In genomic region chr10:105185101-105185500, GRCh38 we compare ENCODE assay signal across 16 cellular contexts.
A peak's percentile ranks its signal among the peaks of the same experiment; 100 is the strongest.
DNase-seq lines count a peak whose midpoint lies in the region; ATAC-seq and TF ChIP-seq lines count a peak whose summit lies in the region.
"Had no signal": no experiment of that assay in that cellular context is flagged by ENCODE, and none has a peak within 500 bp of the region (broad histone marks: within the 10 kb centered on the region; RNA-seq: fewer than 3 reads in every experiment).

No MANE protein-coding gene starts in this region.

- no peaks in the 10 kb centered on the region for H3K27me3 Mint-ChIP-seq in CD4-positive, alpha-beta T cell
- H3K27me3 Mint-ChIP-seq: CD4-positive, alpha-beta memory T cell had no signal

- H3K4me3 ChIP-seq in astrocyte of the spinal cord (ENCODE audit: low read depth, low read length) (no peak overlapping the region), fibroblast of the aortic adventitia (ENCODE audit: low read depth, low read length) (no peak overlapping the region)
- H3K4me3 ChIP-seq: GM12878 had no signal

- H3K27ac ChIP-seq in RWPE1 = no peak overlapping the region
- H3K27ac ChIP-seq in CD4-positive, alpha-beta T cell (ENCODE audit: low read depth, low read length) = no peak overlapping the region
- H3K27ac ChIP-seq: C4-2B had no signal

- no peak overlapping the region for H3K4me3 Mint-ChIP-seq in CD4-positive, alpha-beta T cell
- H3K4me3 Mint-ChIP-seq: CD4-positive, alpha-beta memory T cell; H9 had no signal

- no peaks in the 10 kb centered on the region for H3K4me1 Mint-ChIP-seq in CD4-positive, alpha-beta T cell (ENCODE audit: low read depth)
- H3K4me1 Mint-ChIP-seq: CD4-positive, alpha-beta memory T cell had no signal

- intact Hi-C loops in CD4-positive, alpha-beta T cell (cut with DNase I, micrococcal nuclease) = no loop called here

- no peak overlapping the region for H3K27ac Mint-ChIP-seq in CD4-positive, alpha-beta T cell
- H3K27ac Mint-ChIP-seq: CD4-positive, alpha-beta memory T cell; H9 had no signal

- ATAC-seq in CD4-positive, alpha-beta T cell (ENCODE audit: poor library complexity) = no peak
- ATAC-seq in HG03175 (IDR thresholded peaks at IDR 0.05; ENCODE audit: unreplicated experiment) (no peak), GM18858 (IDR thresholded peaks at IDR 0.05; ENCODE audit: unreplicated experiment) (no peak)
- ATAC-seq: GM12878 had no signal

- DNase-seq in RWPE1 (ENCODE audit: low spot score) = peak; percentile 13
- peak; percentile 5 for DNase-seq in astrocyte of the spinal cord (ENCODE audit: low read depth, low spot score)
- DNase-seq in fibroblast of the aortic adventitia (ENCODE audit: low read depth) = peak; percentile 16
- DNase-seq in CD4-positive, alpha-beta T cell = no peak
- DNase-seq in HuH-7 (ENCODE audit: low spot score) = no peak
- DNase-seq: ACHN; BE2C; CD4-positive, alpha-beta memory T cell; DMS53; DND-41; EL; H9 had no signal

- H3K9me3 Mint-ChIP-seq in CD4-positive, alpha-beta T cell = no peaks in the 10 kb centered on the region
- H3K9me3 Mint-ChIP-seq: H9 had no signal

- no peaks in the 10 kb centered on the region for H3K27me3 ChIP-seq in CD4-positive, alpha-beta T cell (ENCODE audit: control insufficient read depth, insufficient read depth, low read length)
- H3K27me3 ChIP-seq: BE2C had no signal

- H3K9me3 ChIP-seq in CD4-positive, alpha-beta T cell (ENCODE audit: control insufficient read depth, low read length) = no peaks in the 10 kb centered on the region
- H3K9me3 ChIP-seq: BE2C had no signal

- in situ Hi-C loops in astrocyte of the spinal cord (cut with HindIII; ENCODE audit: low sequenced_read_pairs) = no loop called here

- H3K36me3 Mint-ChIP-seq in CD4-positive, alpha-beta T cell (ENCODE audit: low read depth) = peaks cover 2% of the 10 kb centered on the region
- H3K36me3 Mint-ChIP-seq: CD4-positive, alpha-beta memory T cell had no signal

- CTCF ChIA-PET in RWPE1 (lab: Yijun Ruan, JAX) = no interaction called here
- CTCF ChIA-PET in CD4-positive, alpha-beta T cell (lab: Charles Lee) = no interaction called here

- POLR2A ChIA-PET in RWPE1 (lab: Yijun Ruan, JAX; ENCODE audit: low non-redundant PET) = no interaction called here
- POLR2A ChIA-PET in CD4-positive, alpha-beta T cell (lab: Charles Lee) = no interaction called here

- no peak for TF ChIP-seq CTCF in RWPE1 (conservative IDR thresholded peaks at IDR 0.05; ENCODE audit: low read depth)
- no peak for TF ChIP-seq CTCF in astrocyte of the spinal cord (IDR thresholded peaks at IDR 0.05; ENCODE audit: low read depth, low read length)
- TF ChIP-seq CTCF in fibroblast of the aortic adventitia (IDR thresholded peaks at IDR 0.05; ENCODE audit: insufficient read depth, low read length) = no peak
- no peak for TF ChIP-seq CTCF in CD4-positive, alpha-beta T cell (IDR thresholded peaks at IDR 0.05)

Comparison
In these comparisons a context has a peak if more than half of its experiments do, and no peak if none do; other contexts are left out.
1. DNase-seq: peak in RWPE1 (single experiment), astrocyte of the spinal cord (single experiment) and fibroblast of the aortic adventitia (single experiment); none in CD4-positive, alpha-beta T cell (0 of 10) and HuH-7 (single experiment).